20 cellular contexts compared by ENCODE assay signal in genomic region chr4:63430105-63430504, GRCh38.
"Had no signal": no experiment of that assay in that cellular context is flagged by ENCODE, and none has a peak within 500 bp of the region (broad histone marks: within the 10 kb centered on the region; RNA-seq: fewer than 3 reads in every experiment).

No MANE protein-coding gene starts in this region.

- H3K9me3 Mint-ChIP-seq: nephron progenitor cell had no signal

- H3K4me3 Mint-ChIP-seq: naive thymus-derived CD8-positive, alpha-beta T cell; nephron progenitor cell; stimulated activated naive CD8-positive, alpha-beta T cell treated with anti-CD3 and anti-CD28 coated beads, Interleukin-15, amount 100 ng/mL, for 72 hours had no signal

- H3K36me3 Mint-ChIP-seq: naive thymus-derived CD8-positive, alpha-beta T cell had no signal

- H3K4me1 ChIP-seq: lower lobe of right lung, pancreas, right lobe of liver, suprapubic skin, transverse colon, upper lobe of right lung, vagina had no signal

- H3K27ac ChIP-seq: dorsolateral prefrontal cortex, lower lobe of right lung, pancreas, right lobe of liver, suprapubic skin, transverse colon, upper lobe of right lung, vagina had no signal

- FAIRE-seq: keratinocyte, pancreas, small intestine had no signal

- H3K27ac Mint-ChIP-seq: naive thymus-derived CD8-positive, alpha-beta T cell; nephron progenitor cell; progenitor cell of endocrine pancreas; stimulated activated naive CD8-positive, alpha-beta T cell treated with anti-CD3 and anti-CD28 coated beads, Interleukin-15, amount 100 ng/mL, for 72 hours had no signal

- DNase-seq: dorsolateral prefrontal cortex; effector CD4-positive, alpha-beta T cell; head of caudate nucleus; left ventricle myocardium superior; lower lobe of right lung; naive thymus-derived CD8-positive, alpha-beta T cell; nephron progenitor cell; pancreas; right lobe of liver; small intestine; stimulated activated CD4-positive, alpha-beta T cell treated with anti-CD3 and anti-CD28 coated beads, Interleukin-15, amount 100 ng/mL, for 24 hours; stimulated activated CD4-positive, alpha-beta T cell treated with anti-CD3 and anti-CD28 coated beads, Interleukin-2, amount 100 ng/mL, for 48 hours; stimulated activated naive CD4-positive, alpha-beta T cell; stimulated activated naive CD8-positive, alpha-beta T cell treated with anti-CD3 and anti-CD28 coated beads, Interleukin-15, amount 100 ng/mL, for 72 hours; transverse colon; upper lobe of right lung had no signal

- ATAC-seq: left ventricle myocardium superior; lower lobe of right lung; naive thymus-derived CD8-positive, alpha-beta T cell; pancreas; right lobe of liver; stimulated activated naive CD8-positive, alpha-beta T cell treated with anti-CD3 and anti-CD28 coated beads, Interleukin-15, amount 100 ng/mL, for 72 hours; upper lobe of right lung had no signal

- H3K9me3 ChIP-seq: lower lobe of right lung, pancreas, right lobe of liver, suprapubic skin, transverse colon, upper lobe of right lung, vagina had no signal

- H3K36me3 ChIP-seq: lower lobe of right lung, pancreas, right lobe of liver, suprapubic skin, transverse colon, upper lobe of right lung, vagina had no signal

- H3K4me3 ChIP-seq: dorsolateral prefrontal cortex, lower lobe of right lung, pancreas, right lobe of liver, suprapubic skin, transverse colon, upper lobe of right lung, vagina had no signal

- H3K4me1 Mint-ChIP-seq: naive thymus-derived CD8-positive, alpha-beta T cell; nephron progenitor cell; stimulated activated naive CD8-positive, alpha-beta T cell treated with anti-CD3 and anti-CD28 coated beads, Interleukin-15, amount 100 ng/mL, for 72 hours had no signal

- H3K27me3 ChIP-seq: dorsolateral prefrontal cortex, pancreas, right lobe of liver, suprapubic skin, transverse colon, upper lobe of right lung, vagina had no signal

- H3K27me3 Mint-ChIP-seq: naive thymus-derived CD8-positive, alpha-beta T cell; progenitor cell of endocrine pancreas; stimulated activated naive CD8-positive, alpha-beta T cell treated with anti-CD3 and anti-CD28 coated beads, Interleukin-15, amount 100 ng/mL, for 72 hours had no signal
